ENCODE assay signal across 27 cellular contexts in the genomic region with DNA sequence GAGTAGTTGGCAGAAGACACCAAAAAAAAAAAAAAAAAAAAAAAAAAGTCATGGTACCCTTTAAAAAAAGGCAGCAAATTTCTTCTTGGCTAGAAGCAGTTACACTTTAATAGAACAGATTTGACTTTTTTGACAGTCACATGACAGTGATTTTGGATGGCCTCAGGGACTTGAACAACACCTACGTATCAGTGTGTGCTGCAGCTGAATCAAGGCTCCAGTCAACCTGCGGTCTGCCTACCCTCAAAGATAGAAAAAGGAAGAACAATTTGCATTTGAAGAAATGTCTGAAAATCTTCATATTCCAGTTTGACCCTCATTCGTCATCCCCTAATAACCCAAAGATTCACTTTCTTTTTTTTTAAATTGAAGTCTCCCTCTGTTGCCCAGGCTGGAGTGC.
"Had no signal": no experiment of that assay in that cellular context is flagged by ENCODE, and none has a peak within 500 bp of the region (broad histone marks: within the 10 kb centered on the region; RNA-seq: fewer than 3 reads in every experiment).

No MANE protein-coding gene starts in this region.

- H3K4me3 Mint-ChIP-seq: activated CD4-positive, alpha-beta memory T cell treated with anti-CD3 and anti-CD28 coated beads for 36 hours; activated CD4-positive, alpha-beta T cell treated with anti-CD3 and anti-CD28 coated beads, Interleukin-2, amount 10 ng/mL, durations not matched to agents 24 days and 14 days; activated naive CD4-positive, alpha-beta T cell treated with anti-CD3 and anti-CD28 coated beads for 36 hours; activated naive CD8-positive, alpha-beta T cell treated with anti-CD3 and anti-CD28 coated beads for 36 hours; activated T-helper 1 cell treated with anti-CD3 and anti-CD28 coated beads, Interleukin-12 subunit alpha, Interleukin-12 subunit beta, Interleukin-2, Interleukin-4 antibody, amounts not matched to agents 30 ng/mL and 10 ng/mL and 1 ng/mL, durations not matched to agents 14 hours and 24 hours and 36 hours; naive thymus-derived CD4-positive, alpha-beta T cell; stimulated activated naive CD8-positive, alpha-beta T cell treated with anti-CD3 and anti-CD28 coated beads, Interleukin-15, Interleukin-2, amounts not matched to agents 100 ng/mL and 50 ng/mL, for 24 hours had no signal

- H3K4me1 ChIP-seq: adrenal gland, colonic mucosa, gastrocnemius medialis, upper lobe of left lung had no signal

- DNase-seq: activated CD4-positive, alpha-beta memory T cell treated with anti-CD3 and anti-CD28 coated beads for 36 hours; activated CD4-positive, alpha-beta T cell treated with anti-CD3 and anti-CD28 coated beads, Interleukin-2, amount 10 ng/mL, durations not matched to agents 24 days and 14 days; activated CD4-positive, CD25-positive, alpha-beta regulatory T cell treated with anti-CD3 and anti-CD28 coated beads, Interleukin-2, amount 50 U/mL, for 72 hours; activated CD8-positive, alpha-beta memory T cell treated with anti-CD3 and anti-CD28 coated beads, Interleukin-2, amount 50 U/mL, for 4 hours; activated effector memory CD4-positive, alpha-beta T cell treated with anti-CD3 and anti-CD28 coated beads, Interleukin-2, amount 50 U/mL, for 16 hours; activated naive CD4-positive, alpha-beta T cell treated with anti-CD3 and anti-CD28 coated beads for 36 hours; activated naive CD8-positive, alpha-beta T cell treated with anti-CD3 and anti-CD28 coated beads for 36 hours; activated T-cell treated with anti-CD3 and anti-CD28 coated beads, Interleukin-2, amount 50 U/mL, for 1 hour; adrenal gland; aorta; body of pancreas; colonic mucosa; effector CD8-positive, alpha-beta T cell; gastrocnemius medialis; left cardiac atrium; left ventricle myocardium superior; naive thymus-derived CD4-positive, alpha-beta T cell; ovary; right lobe of liver; stimulated activated CD4-positive, alpha-beta T cell treated with anti-CD3 and anti-CD28 coated beads, Interleukin-4, amount 100 ng/mL, for 1 hour; T1000; upper lobe of left lung; WERI-Rb-1 had no signal

- H3K9me3 Mint-ChIP-seq: activated CD4-positive, alpha-beta memory T cell treated with anti-CD3 and anti-CD28 coated beads for 36 hours; activated CD4-positive, alpha-beta T cell treated with anti-CD3 and anti-CD28 coated beads, Interleukin-2, amount 10 ng/mL, durations not matched to agents 24 days and 14 days; activated naive CD4-positive, alpha-beta T cell treated with anti-CD3 and anti-CD28 coated beads for 36 hours; activated naive CD8-positive, alpha-beta T cell treated with anti-CD3 and anti-CD28 coated beads for 36 hours; activated T-helper 1 cell treated with anti-CD3 and anti-CD28 coated beads, Interleukin-12 subunit alpha, Interleukin-12 subunit beta, Interleukin-2, Interleukin-4 antibody, amounts not matched to agents 30 ng/mL and 10 ng/mL and 1 ng/mL, durations not matched to agents 14 hours and 24 hours and 36 hours; naive thymus-derived CD4-positive, alpha-beta T cell; stimulated activated naive CD8-positive, alpha-beta T cell treated with anti-CD3 and anti-CD28 coated beads, Interleukin-15, Interleukin-2, amounts not matched to agents 100 ng/mL and 50 ng/mL, for 24 hours had no signal

- H3K27me3 Mint-ChIP-seq: activated CD4-positive, alpha-beta memory T cell treated with anti-CD3 and anti-CD28 coated beads for 36 hours; activated CD4-positive, alpha-beta T cell treated with anti-CD3 and anti-CD28 coated beads, Interleukin-2, amount 10 ng/mL, durations not matched to agents 24 days and 14 days; activated naive CD8-positive, alpha-beta T cell treated with anti-CD3 and anti-CD28 coated beads for 36 hours; progenitor cell of endocrine pancreas; stimulated activated naive CD8-positive, alpha-beta T cell treated with anti-CD3 and anti-CD28 coated beads, Interleukin-15, Interleukin-2, amounts not matched to agents 100 ng/mL and 50 ng/mL, for 24 hours had no signal

- ATAC-seq: body of pancreas; gastrocnemius medialis; left cardiac atrium; left ventricle myocardium superior; naive thymus-derived CD4-positive, alpha-beta T cell; right lobe of liver had no signal

- H3K4me3 ChIP-seq: adrenal gland, body of pancreas, colonic mucosa, gastrocnemius medialis, hepatocyte, ovary, right lobe of liver, upper lobe of left lung had no signal

- H3K27me3 ChIP-seq: adrenal gland, body of pancreas, colonic mucosa, gastrocnemius medialis, hepatocyte, ovary, right lobe of liver, upper lobe of left lung had no signal

- H3K27ac ChIP-seq: adrenal gland, body of pancreas, colonic mucosa, gastrocnemius medialis, hepatocyte, ovary, right lobe of liver, upper lobe of left lung, WERI-Rb-1 had no signal

- H3K36me3 ChIP-seq: adrenal gland, colonic mucosa, gastrocnemius medialis, ovary, WERI-Rb-1 had no signal

- H3K27ac Mint-ChIP-seq: activated CD4-positive, alpha-beta memory T cell treated with anti-CD3 and anti-CD28 coated beads for 36 hours; activated CD4-positive, alpha-beta T cell treated with anti-CD3 and anti-CD28 coated beads, Interleukin-2, amount 10 ng/mL, durations not matched to agents 24 days and 14 days; activated naive CD4-positive, alpha-beta T cell treated with anti-CD3 and anti-CD28 coated beads for 36 hours; activated naive CD8-positive, alpha-beta T cell treated with anti-CD3 and anti-CD28 coated beads for 36 hours; activated T-helper 1 cell treated with anti-CD3 and anti-CD28 coated beads, Interleukin-12 subunit alpha, Interleukin-12 subunit beta, Interleukin-2, Interleukin-4 antibody, amounts not matched to agents 30 ng/mL and 10 ng/mL and 1 ng/mL, durations not matched to agents 14 hours and 24 hours and 36 hours; naive thymus-derived CD4-positive, alpha-beta T cell; progenitor cell of endocrine pancreas; stimulated activated naive CD8-positive, alpha-beta T cell treated with anti-CD3 and anti-CD28 coated beads, Interleukin-15, Interleukin-2, amounts not matched to agents 100 ng/mL and 50 ng/mL, for 24 hours had no signal

- H3K79me2 ChIP-seq: hepatocyte had no signal

- H3K4me2 ChIP-seq: hepatocyte had no signal

- H3K36me3 Mint-ChIP-seq: activated naive CD8-positive, alpha-beta T cell treated with anti-CD3 and anti-CD28 coated beads for 36 hours; naive thymus-derived CD4-positive, alpha-beta T cell had no signal

- H2AFZ ChIP-seq: hepatocyte had no signal

- H3K9me3 ChIP-seq: adrenal gland, body of pancreas, colonic mucosa, gastrocnemius medialis, ovary, right lobe of liver, upper lobe of left lung had no signal

- H3K4me1 Mint-ChIP-seq: activated naive CD8-positive, alpha-beta T cell treated with anti-CD3 and anti-CD28 coated beads for 36 hours had no signal
